8 cellular contexts compared by ENCODE assay signal in the genomic region with DNA sequence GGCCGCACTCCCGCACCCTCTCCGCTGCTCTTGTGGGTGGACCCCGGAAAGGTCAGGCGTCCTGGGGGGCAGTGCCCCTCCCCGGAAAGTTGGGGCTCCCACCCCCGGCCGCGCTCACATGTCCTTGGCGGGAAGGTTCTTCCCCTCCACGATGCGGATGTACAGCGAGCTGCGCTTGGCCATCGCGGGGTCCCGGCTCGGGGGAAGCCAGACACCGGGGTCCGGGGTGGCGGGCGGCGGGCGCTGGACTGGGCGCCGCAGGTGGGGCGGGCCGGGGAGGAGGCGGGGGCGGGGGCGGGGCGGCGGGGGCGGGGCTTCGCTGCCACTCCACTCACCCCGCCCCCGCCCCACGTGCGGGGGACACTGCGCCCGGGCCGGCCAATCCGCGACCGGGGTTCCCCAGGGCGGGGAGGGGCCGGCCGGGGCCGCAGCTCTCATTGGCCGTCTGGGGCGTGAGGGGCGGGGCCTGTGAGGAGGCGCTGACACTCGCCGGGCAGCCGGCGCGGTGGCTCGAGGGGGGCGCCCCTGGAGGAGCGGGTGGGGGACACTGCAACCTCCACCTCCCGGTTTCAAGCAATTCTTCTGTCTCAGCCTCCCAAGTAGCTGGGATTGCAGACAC. TPM values are rescaled to one million over a fixed set of nuclear protein-coding genes. Genes with fewer than 3 reads are reported as not detected.
DNase-seq lines count a peak whose midpoint lies in the region; ATAC-seq and TF ChIP-seq lines count a peak whose summit lies in the region.
"Not testable (repeated sequence)": the region's sequence is repeated elsewhere in the genome, so short reads cannot be mapped to it uniquely, and the experiment has no call there.

A gene (minus strand): TSS at position 250 of the 619 bp plus-strand sequence. CDS start 67 bp downstream, at position 183.

- H3K4me1 Mint-ChIP-seq in activated naive CD4-positive, alpha-beta T cell treated with anti-CD3 and anti-CD28 coated beads for 36 hours (ENCODE audit: low read depth); stimulated activated naive B cell treated with anti-CD40 and anti-IgM and Interleukin-4, amounts not matched to agents 10 μg/mL and 1 μg/mL and 100 μg/mL, for 72 hours: not testable (repeated sequence)

- not testable (repeated sequence) for TF ChIP-seq CTCF in fibroblast of the aortic adventitia (IDR thresholded peaks at IDR 0.05; ENCODE audit: insufficient read depth, low read length); mucosa of descending colon (IDR thresholded peaks at IDR 0.05)

- not testable (repeated sequence) for H3K27ac ChIP-seq in SJCRH30

- H3K4me3 ChIP-seq in SJCRH30, mucosa of descending colon: not testable (repeated sequence)
- peak within 1 kb of the TSS; percentile 61 for H3K4me3 ChIP-seq in fibroblast of the aortic adventitia (ENCODE audit: low read depth, low read length)

- not testable (repeated sequence) for H3K36me3 Mint-ChIP-seq in activated naive CD4-positive, alpha-beta T cell treated with anti-CD3 and anti-CD28 coated beads for 36 hours (ENCODE audit: low read depth); stimulated activated naive B cell treated with anti-CD40 and anti-IgM and Interleukin-4, amounts not matched to agents 10 μg/mL and 1 μg/mL and 100 μg/mL, for 72 hours

- H3K27ac Mint-ChIP-seq in activated naive CD4-positive, alpha-beta T cell treated with anti-CD3 and anti-CD28 coated beads for 36 hours; stimulated activated naive B cell treated with anti-CD40 and anti-IgM and Interleukin-4, amounts not matched to agents 10 μg/mL and 1 μg/mL and 100 μg/mL, for 72 hours: not testable (repeated sequence)

- H3K4me1 ChIP-seq in SJCRH30; mucosa of descending colon (ENCODE audit: low read depth): not testable (repeated sequence)

- not testable (repeated sequence) for H3K36me3 ChIP-seq in SJCRH30; mucosa of descending colon (ENCODE audit: low read depth)

- H3K9me3 Mint-ChIP-seq in activated naive CD4-positive, alpha-beta T cell treated with anti-CD3 and anti-CD28 coated beads for 36 hours; stimulated activated naive B cell treated with anti-CD40 and anti-IgM and Interleukin-4, amounts not matched to agents 10 μg/mL and 1 μg/mL and 100 μg/mL, for 72 hours: not testable (repeated sequence)

- DNase-seq in CMK (ENCODE audit: low read depth) (peak; percentile 7), SJCRH30 (peak; percentile 17 to 30), mucosa of descending colon (peak; percentile 16 to 75 (median 71))
- DNase-seq in activated naive CD4-positive, alpha-beta T cell treated with anti-CD3 and anti-CD28 coated beads for 36 hours, result peak; percentile 18
- not testable (repeated sequence) for DNase-seq in fibroblast of the aortic adventitia (ENCODE audit: low read depth)
- DNase-seq in stimulated activated naive B cell treated with anti-CD40 and anti-IgM and Interleukin-4, amounts not matched to agents 10 μg/mL and 1 μg/mL and 100 μg/mL, for 72 hours, result peak; percentile 62

- not testable (repeated sequence) for H3K27me3 ChIP-seq in SJCRH30

- H3K27me3 Mint-ChIP-seq in activated naive CD4-positive, alpha-beta T cell treated with anti-CD3 and anti-CD28 coated beads for 36 hours (ENCODE audit: low read depth); stimulated activated naive B cell treated with anti-CD40 and anti-IgM and Interleukin-4, amounts not matched to agents 10 μg/mL and 1 μg/mL and 100 μg/mL, for 72 hours: not testable (repeated sequence)

- intact Hi-C loops in activated naive CD4-positive, alpha-beta T cell treated with anti-CD3 and anti-CD28 coated beads for 36 hours (cut with micrococcal nuclease); mucosa of descending colon (cut with DNase I, micrococcal nuclease): not testable (repeated sequence)

- not testable (repeated sequence) for H3K4me3 Mint-ChIP-seq in activated naive CD4-positive, alpha-beta T cell treated with anti-CD3 and anti-CD28 coated beads for 36 hours; stimulated activated naive B cell treated with anti-CD40 and anti-IgM and Interleukin-4, amounts not matched to agents 10 μg/mL and 1 μg/mL and 100 μg/mL, for 72 hours

- not testable (repeated sequence) for H3K9me3 ChIP-seq in SJCRH30 (replicated peaks); mucosa of descending colon

- CTCF ChIA-PET in activated naive CD4-positive, alpha-beta T cell treated with anti-CD3 and anti-CD28 coated beads for 36 hours (lab: Charles Lee), result not testable (repeated sequence)

- ATAC-seq in GM21360 (IDR thresholded peaks at IDR 0.05; ENCODE audit: unreplicated experiment) (peak; percentile 68), HG03108 (IDR thresholded peaks at IDR 0.05; ENCODE audit: unreplicated experiment) (peak; percentile 52), mucosa of descending colon (peak; percentile 97)
- peak; percentile 71 to 83 for ATAC-seq in stimulated activated naive B cell treated with anti-CD40 and anti-IgM and Interleukin-4, amounts not matched to agents 10 μg/mL and 1 μg/mL and 100 μg/mL, for 72 hours (replicated peaks)

RNA-seq across cellular contexts. Expression of the gene that starts here (rescaled TPM):
- total RNA-seq in SJCRH30 (2014; rRNA removed; shearing (Covaris generic)), result 3.1 and 5.3 TPM in 2 replicates
- 10 to 100 TPM; 40.0 to 43.4 TPM for total RNA-seq in activated naive CD4-positive, alpha-beta T cell treated with anti-CD3 and anti-CD28 coated beads for 36 hours
- total RNA-seq in fibroblast of the aortic adventitia (ENCODE audit: low replicate concordance) (11.1 and 15.1 TPM in 2 replicates), mucosa of descending colon (10 to 100 TPM; 18.3 to 68.4 (median 21.5) TPM)
